Comparison of ENCODE assay signal across 8 cellular contexts in genomic region chr12:30694971-30695326, GRCh38. TPM values are rescaled to one million over a fixed set of nuclear protein-coding genes. Genes with fewer than 3 reads are reported as not detected.
A peak's percentile ranks its signal among the peaks of the same experiment; 100 is the strongest.
DNase-seq lines count a peak whose midpoint lies in the region; ATAC-seq and TF ChIP-seq lines count a peak whose summit lies in the region.

No MANE protein-coding gene starts in this region.

- H2AFZ ChIP-seq in GM23338 (peak overlapping the region; percentile 87), osteoblast (ENCODE audit: low read length) (peak overlapping the region; percentile 95)

- peak overlapping the region; percentile 90 for H3K4me3 Mint-ChIP-seq in GM23338
- H3K4me3 Mint-ChIP-seq in activated naive CD4-positive, alpha-beta T cell treated with anti-CD3 and anti-CD28 coated beads, Interleukin-2, amount 10 ng/mL, durations not matched to agents 7 days and 5 days = peak overlapping the region; percentile 98

- peak overlapping the region; percentile 45; the same call in 1 of the 2 replicates for H3K27ac Mint-ChIP-seq in GM23338
- peak overlapping the region; percentile 74 for H3K27ac Mint-ChIP-seq in activated naive CD4-positive, alpha-beta T cell treated with anti-CD3 and anti-CD28 coated beads, Interleukin-2, amount 10 ng/mL, durations not matched to agents 7 days and 5 days

- peak overlapping the region; percentile 98 for H3K4me2 ChIP-seq in GM23338
- peak overlapping the region; percentile 98 for H3K4me2 ChIP-seq in osteoblast (ENCODE audit: insufficient read depth, low read length)

- peaks cover 7% of the 10 kb centered on the region for H3K27me3 Mint-ChIP-seq in GM23338 (ENCODE audit: insufficient read depth, low read depth, poor library complexity)
- H3K27me3 Mint-ChIP-seq in activated naive CD4-positive, alpha-beta T cell treated with anti-CD3 and anti-CD28 coated beads, Interleukin-2, amount 10 ng/mL, durations not matched to agents 7 days and 5 days = peaks cover 5% of the 10 kb centered on the region

- CTCF ChIA-PET in activated naive CD4-positive, alpha-beta T cell treated with anti-CD3 and anti-CD28 coated beads, Interleukin-2, amount 10 ng/mL, durations not matched to agents 7 days and 5 days (lab: Charles Lee) = interaction anchor here (0.7 kb wide), 1 partner anchor 539 kb away, joined by 3 read pairs; no protein-coding TSS in a partner anchor

- no peaks in the 10 kb centered on the region for H3K9me3 Mint-ChIP-seq in GM23338
- no peaks in the 10 kb centered on the region for H3K9me3 Mint-ChIP-seq in activated naive CD4-positive, alpha-beta T cell treated with anti-CD3 and anti-CD28 coated beads, Interleukin-2, amount 10 ng/mL, durations not matched to agents 7 days and 5 days

- H3K36me3 Mint-ChIP-seq in GM23338 (ENCODE audit: low read depth) = no peaks in the 10 kb centered on the region
- H3K36me3 Mint-ChIP-seq in activated naive CD4-positive, alpha-beta T cell treated with anti-CD3 and anti-CD28 coated beads, Interleukin-2, amount 10 ng/mL, durations not matched to agents 7 days and 5 days = peaks cover 5% of the 10 kb centered on the region

- H3K9me2 ChIP-seq in GM23338 (ENCODE audit: insufficient read depth) = no peaks in the 10 kb centered on the region

- H3K4me1 ChIP-seq in GM23338 (ENCODE audit: insufficient read depth) (peaks cover 34% of the 10 kb centered on the region), cardiac muscle cell (ENCODE audit: low read depth) (peaks cover 17% of the 10 kb centered on the region), osteoblast (ENCODE audit: insufficient read depth, low read length) (peaks cover 31% of the 10 kb centered on the region)

- H4K20me1 ChIP-seq in GM23338 (replicated peaks; ENCODE audit: insufficient read depth) (peaks cover 9% of the 10 kb centered on the region), osteoblast (ENCODE audit: insufficient read depth, low read length) (peaks cover 8% of the 10 kb centered on the region)

- H3K9me3 ChIP-seq in cardiac muscle cell (ENCODE audit: low read depth) (no peaks in the 10 kb centered on the region), osteoblast (ENCODE audit: low read depth, low read length) (no peaks in the 10 kb centered on the region)

- H3K79me2 ChIP-seq in GM23338 (replicated peaks; ENCODE audit: insufficient read depth) (peaks cover 43% of the 10 kb centered on the region), osteoblast (ENCODE audit: insufficient read depth, low read length) (peaks cover 52% of the 10 kb centered on the region)

- H3K27ac ChIP-seq in GM23338 (ENCODE audit: low read depth) (peak overlapping the region; percentile 61; the same call in 1 of the 2 replicates), cardiac muscle cell (peak overlapping the region; percentile 47), osteoblast (ENCODE audit: low read depth, low read length) (peak overlapping the region; percentile 66)

- DNase-seq in NCI-H1417 (lab: John Stamatoyannopoulos, UW) = peak; percentile 36 to 83 (median 79)
- no peak for DNase-seq in NCI-H1417 treated with DMSO at 0.1 percent for 48 hours (lab: John Stamatoyannopoulos, UW)
- peak; percentile 63 for DNase-seq in GM23338 (ENCODE audit: low spot score)
- peak; percentile 48 for DNase-seq in NCI-H1105 (lab: John Stamatoyannopoulos, UW)
- DNase-seq in activated naive CD4-positive, alpha-beta T cell treated with anti-CD3 and anti-CD28 coated beads, Interleukin-2, amount 10 ng/mL, durations not matched to agents 7 days and 5 days = no peak
- peak; percentile 42 to 67 for DNase-seq in cardiac muscle cell (ENCODE audit: low read depth in 1 of 2, low spot score in 1 of 2)
- DNase-seq in osteoblast (ENCODE audit: insufficient read length, low spot score, missing footprints) = peak; percentile 77
- DNase-seq in DMS114 treated with DMSO at 0.1 percent for 48 hours (lab: John Stamatoyannopoulos, UW; ENCODE audit: unreplicated experiment) = no peak

- H3K4me1 Mint-ChIP-seq in GM23338 = peaks cover 38% of the 10 kb centered on the region
- H3K4me1 Mint-ChIP-seq in activated naive CD4-positive, alpha-beta T cell treated with anti-CD3 and anti-CD28 coated beads, Interleukin-2, amount 10 ng/mL, durations not matched to agents 7 days and 5 days = peaks cover 34% of the 10 kb centered on the region

- no peaks in the 10 kb centered on the region for H3K36me3 ChIP-seq in GM23338 (ENCODE audit: insufficient read depth)
- no peaks in the 10 kb centered on the region for H3K36me3 ChIP-seq in cardiac muscle cell
- no peaks in the 10 kb centered on the region for H3K36me3 ChIP-seq in osteoblast (ENCODE audit: insufficient read depth, low read length)

- TF ChIP-seq CTCF in GM23338 (conservative IDR thresholded peaks at IDR 0.05; ENCODE audit: low read depth in 2 of 2) (no peak), cardiac muscle cell (IDR thresholded peaks at IDR 0.05; ENCODE audit: low read depth, low read length) (no peak), osteoblast (IDR thresholded peaks at IDR 0.05; ENCODE audit: extremely low read depth, low read depth, low read length) (no peak)

- 0 out of 2 replicates have a peak, but pooled peaks cover 3% of the 10 kb centered on the region for H3F3A ChIP-seq in GM23338 (replicated peaks; ENCODE audit: low read depth)

- H3K27me3 ChIP-seq in GM23338 (ENCODE audit: insufficient read depth) = no peaks in the 10 kb centered on the region
- no peaks in the 10 kb centered on the region for H3K27me3 ChIP-seq in cardiac muscle cell
- H3K27me3 ChIP-seq in osteoblast (ENCODE audit: insufficient read depth, low read length) = no peaks in the 10 kb centered on the region

- ATAC-seq in GM23338 = peak; percentile 48

- peak overlapping the region; percentile 95 for H3K4me3 ChIP-seq in GM23338
- H3K4me3 ChIP-seq in cardiac muscle cell = peak overlapping the region; percentile 83
- peak overlapping the region; percentile 94 for H3K4me3 ChIP-seq in osteoblast (ENCODE audit: insufficient read depth, low read length)

TF ChIP-seq in GM23338, 12 proteins besides CTCF, POLR2A, EP300 and RAD21 (continues in another document):
- TF ChIP-seq ZNF114 (CRISPR knock-in tag; IDR thresholded peaks at IDR 0.05) = no peak
- TF ChIP-seq POLR2AphosphoS5 (IDR thresholded peaks at IDR 0.05; ENCODE audit: low read depth) = no peak

RNA-seq across cellular contexts. Expression of gene IPO8, which starts 0.7 kb away (rescaled TPM):
- 53.6 and 58.2 TPM in 2 replicates for total RNA-seq in GM23338 (2014; rRNA removed; shearing (Covaris generic))
- polyA plus RNA-seq in GM23338 (2016; fragmentation: Nextera tagmentation; extraction: Ambion mirVana) (11.2 and 13.4 TPM in 2 replicates), cardiac muscle cell (10.4 and 15.0 TPM in 2 replicates)
- total RNA-seq in cardiac muscle cell (20.5 and 29.6 TPM in 2 replicates), osteoblast (25.7 and 28.6 TPM in 2 replicates)

RNA-seq across cellular contexts. Expression of gene CAPRIN2, which starts 59.8 kb away (rescaled TPM):
- 36.7 and 41.3 TPM in 2 replicates for total RNA-seq in GM23338 (2014; rRNA removed; shearing (Covaris generic))
- polyA plus RNA-seq in GM23338 (2016; fragmentation: Nextera tagmentation; extraction: Ambion mirVana) = 28.4 and 36.5 TPM in 2 replicates
- 30.6 and 38.4 TPM in 2 replicates for total RNA-seq in cardiac muscle cell
- 26.0 and 34.3 TPM in 2 replicates for polyA plus RNA-seq in cardiac muscle cell
- 32.9 and 42.7 TPM in 2 replicates for total RNA-seq in osteoblast

Comparison
In these comparisons a context has a peak if more than half of its experiments do, and no peak if none do; other contexts are left out.
1. DNase-seq: peak in NCI-H1417 (3 of 3), GM23338 (single experiment), NCI-H1105 (single experiment), cardiac muscle cell (2 of 2) and osteoblast (single experiment); none in NCI-H1417 treated with DMSO at 0.1 percent for 48 hours (single experiment), activated naive CD4-positive, alpha-beta T cell treated with anti-CD3 and anti-CD28 coated beads, Interleukin-2, amount 10 ng/mL, durations not matched to agents 7 days and 5 days (single experiment) and DMS114 treated with DMSO at 0.1 percent for 48 hours (single experiment).
2. Peak in every context shown above with its lines, with median percentiles within 50 percentile points of each other: H3K27ac ChIP-seq and H3K4me3 ChIP-seq.